In the genomic region with DNA sequence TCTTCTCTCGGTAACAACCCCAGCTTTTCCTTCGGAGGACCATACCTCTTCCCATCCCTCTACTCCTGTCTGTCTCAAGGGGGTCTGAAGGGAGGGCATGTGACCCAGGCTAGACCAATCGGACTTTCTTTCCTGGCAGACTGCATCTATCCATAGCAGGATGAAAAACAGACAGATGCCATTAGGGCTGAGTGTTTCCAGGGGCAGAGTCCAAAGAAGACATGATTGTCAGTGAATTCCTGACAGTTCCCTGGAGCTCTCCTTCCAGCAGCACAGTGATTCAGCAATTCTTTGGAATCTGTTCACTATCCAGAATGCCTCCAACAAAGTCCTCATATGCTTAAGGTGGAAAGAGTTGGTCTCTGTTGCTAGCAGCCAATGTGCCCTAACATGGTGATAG, we compare ENCODE assay signal across 3 cellular contexts.
A peak's percentile ranks its signal among the peaks of the same experiment; 100 is the strongest.
TF ChIP-seq lines count a peak whose summit lies in the region.

No MANE protein-coding gene starts in this region.

TF ChIP-seq in A549, 52 proteins besides CTCF, POLR2A, EP300 and RAD21 (continued from another document):
- TF ChIP-seq FOSL2 (IDR thresholded peaks at IDR 0.05) (no peak), FOSL2 (CRISPR knock-in tag; IDR thresholded peaks at IDR 0.05) (no peak)

TF ChIP-seq in IMR-90, 13 proteins besides CTCF, POLR2A, EP300 and RAD21 (continued from another document):
- TF ChIP-seq SMC3 (IDR thresholded peaks at IDR 0.05; ENCODE audit: low read depth, low read length) (no peak), MAFK (IDR thresholded peaks at IDR 0.05; ENCODE audit: low read depth, low read length) (peak; percentile 3; the same call in 1 of the 2 replicates), NFE2L2 (IDR thresholded peaks at IDR 0.05; ENCODE audit: low read depth, low read length) (peak; percentile 81)
- TF ChIP-seq, protein P1, sequence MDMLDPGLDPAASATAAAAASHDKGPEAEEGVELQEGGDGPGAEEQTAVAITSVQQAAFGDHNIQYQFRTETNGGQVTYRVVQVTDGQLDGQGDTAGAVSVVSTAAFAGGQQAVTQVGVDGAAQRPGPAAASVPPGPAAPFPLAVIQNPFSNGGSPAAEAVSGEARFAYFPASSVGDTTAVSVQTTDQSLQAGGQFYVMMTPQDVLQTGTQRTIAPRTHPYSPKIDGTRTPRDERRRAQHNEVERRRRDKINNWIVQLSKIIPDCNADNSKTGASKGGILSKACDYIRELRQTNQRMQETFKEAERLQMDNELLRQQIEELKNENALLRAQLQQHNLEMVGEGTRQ (IDR thresholded peaks at IDR 0.05; ENCODE audit: low read depth, low read length), result peak; percentile 49; the same call in 1 of the 2 replicates
- TF ChIP-seq, protein P2, sequence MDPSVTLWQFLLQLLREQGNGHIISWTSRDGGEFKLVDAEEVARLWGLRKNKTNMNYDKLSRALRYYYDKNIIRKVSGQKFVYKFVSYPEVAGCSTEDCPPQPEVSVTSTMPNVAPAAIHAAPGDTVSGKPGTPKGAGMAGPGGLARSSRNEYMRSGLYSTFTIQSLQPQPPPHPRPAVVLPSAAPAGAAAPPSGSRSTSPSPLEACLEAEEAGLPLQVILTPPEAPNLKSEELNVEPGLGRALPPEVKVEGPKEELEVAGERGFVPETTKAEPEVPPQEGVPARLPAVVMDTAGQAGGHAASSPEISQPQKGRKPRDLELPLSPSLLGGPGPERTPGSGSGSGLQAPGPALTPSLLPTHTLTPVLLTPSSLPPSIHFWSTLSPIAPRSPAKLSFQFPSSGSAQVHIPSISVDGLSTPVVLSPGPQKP (IDR thresholded peaks at IDR 0.05; ENCODE audit: borderline replicate concordance, low read depth, low read length), result no peak

TF ChIP-seq in endothelial cell of umbilical vein, 7 proteins besides CTCF, POLR2A, EP300 and RAD21 (continued from another document):
- TF ChIP-seq MYC (IDR thresholded peaks at IDR 0.05; ENCODE audit: low read depth, low read length) (no peak), JUN (IDR thresholded peaks at IDR 0.05; ENCODE audit: borderline replicate concordance, insufficient read depth, insufficient read length, low read depth) (no peak), POLR2AphosphoS5 (IDR thresholded peaks at IDR 0.05; ENCODE audit: insufficient read depth, low read depth, low read length) (no peak), EZH2 (IDR thresholded peaks at IDR 0.05; ENCODE audit: borderline replicate concordance, low read depth, low read length, severe bottlenecking) (no peak), FOS (IDR thresholded peaks at IDR 0.05; ENCODE audit: borderline replicate concordance, insufficient read depth, low read length) (no peak)
- TF ChIP-seq, protein P3, sequence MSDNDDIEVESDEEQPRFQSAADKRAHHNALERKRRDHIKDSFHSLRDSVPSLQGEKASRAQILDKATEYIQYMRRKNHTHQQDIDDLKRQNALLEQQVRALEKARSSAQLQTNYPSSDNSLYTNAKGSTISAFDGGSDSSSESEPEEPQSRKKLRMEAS (IDR thresholded peaks at IDR 0.05; ENCODE audit: insufficient read depth, insufficient read length), result no peak
